In genomic region chr3:98027084-98027445, GRCh38 we compare ENCODE assay signal across 20 cellular contexts. TPM values are rescaled to one million over a fixed set of nuclear protein-coding genes. Genes with fewer than 3 reads are reported as not detected.
DNase-seq lines count a peak whose midpoint lies in the region; ATAC-seq, FAIRE-seq and TF ChIP-seq lines count a peak whose summit lies in the region.
"Had no signal": no experiment of that assay in that cellular context is flagged by ENCODE, and none has a peak within 500 bp of the region (broad histone marks: within the 10 kb centered on the region; RNA-seq: fewer than 3 reads in every experiment).

No MANE protein-coding gene starts in this region.

- FAIRE-seq in bronchial epithelial cell (lab: Jason Lieb, UNC): no peak
- FAIRE-seq: astrocyte, H1 had no signal

- no peaks in the 10 kb centered on the region for H3K36me3 Mint-ChIP-seq in endodermal cell (ENCODE audit: low read depth)

- ATAC-seq in GM19023 (IDR thresholded peaks at IDR 0.05; ENCODE audit: unreplicated experiment) (peak; percentile 10), GM21619 (IDR thresholded peaks at IDR 0.05; ENCODE audit: unreplicated experiment) (peak; percentile 37), GM21717 (IDR thresholded peaks at IDR 0.05; ENCODE audit: unreplicated experiment) (no peak)
- ATAC-seq: Panc1 had no signal

- H3K9me3 ChIP-seq in endodermal cell (ENCODE audit: control insufficient read depth, low read length) (no peaks in the 10 kb centered on the region), Peyer's patch (no peaks in the 10 kb centered on the region)
- H3K9me3 ChIP-seq: suprapubic skin had no signal

- no peak overlapping the region for H3K27ac ChIP-seq in endodermal cell (ENCODE audit: low read depth, low read length)
- no peak overlapping the region for H3K27ac ChIP-seq in Peyer's patch
- H3K27ac ChIP-seq: suprapubic skin had no signal

- H3K4me3 Mint-ChIP-seq in endodermal cell: no peak overlapping the region

- no peak overlapping the region for H3K9ac ChIP-seq in endodermal cell (ENCODE audit: extremely low read depth, low read length, poor library complexity, severe bottlenecking)

- no peaks in the 10 kb centered on the region for H3K36me3 ChIP-seq in bronchial epithelial cell (ENCODE audit: control insufficient read depth, insufficient read depth, low read length)
- H3K36me3 ChIP-seq in endodermal cell (ENCODE audit: control insufficient read depth, insufficient read depth, low read length): no peaks in the 10 kb centered on the region
- H3K36me3 ChIP-seq in Peyer's patch: no peaks in the 10 kb centered on the region
- H3K36me3 ChIP-seq: suprapubic skin had no signal

- H3K4me1 Mint-ChIP-seq in endodermal cell: no peaks in the 10 kb centered on the region

- no peak for TF ChIP-seq POLR2A in Peyer's patch (IDR thresholded peaks at IDR 0.05)

- DNase-seq in LNCaP clone FGC (ENCODE audit: low read depth): peak; percentile 27
- DNase-seq in bronchial epithelial cell (ENCODE audit: low read depth): peak; percentile 23
- no peak for DNase-seq in endodermal cell
- no peak for DNase-seq in NCI-H510A (lab: John Stamatoyannopoulos, UW)
- no peak for DNase-seq in Peyer's patch
- DNase-seq: activated CD4-positive, alpha-beta T cell treated with anti-CD3 and anti-CD28 coated beads for 48 hours; C1 segment of cervical spinal cord; effector CD4-positive, alpha-beta T cell; GDM1; NCI-H1436 treated with DMSO at 0.1 percent for 48 hours had no signal

- WGBS in endodermal cell (ENCODE audit: insufficient coverage in 1 of 2, insufficient read length in 1 of 2), 2 experiments: no CpG with 5 or more reads among the region's 1 CpG

- H3K27me3 Mint-ChIP-seq in endodermal cell (ENCODE audit: insufficient read depth): no peaks in the 10 kb centered on the region

- H3K4me3 ChIP-seq in LNCaP clone FGC (ENCODE audit: low read depth, low read length) (no peak overlapping the region), bronchial epithelial cell (ENCODE audit: low read depth, low read length) (no peak overlapping the region), endodermal cell (ENCODE audit: low read length) (no peak overlapping the region), Peyer's patch (no peak overlapping the region)
- H3K4me3 ChIP-seq: suprapubic skin had no signal

- TF ChIP-seq CTCF in LNCaP clone FGC (IDR thresholded peaks at IDR 0.05; ENCODE audit: control insufficient read depth, extremely low read depth, insufficient read depth) (no peak), bronchial epithelial cell (IDR thresholded peaks at IDR 0.05; ENCODE audit: insufficient read depth, low read length, severe bottlenecking) (no peak), endodermal cell (conservative IDR thresholded peaks at IDR 0.05) (no peak), Peyer's patch (IDR thresholded peaks at IDR 0.05) (no peak)

- no peak overlapping the region for H3K27ac Mint-ChIP-seq in endodermal cell

- H3K4me1 ChIP-seq in endodermal cell (ENCODE audit: control insufficient read depth, insufficient read depth, low read length) (no peaks in the 10 kb centered on the region), Peyer's patch (no peaks in the 10 kb centered on the region)

- H3K27me3 ChIP-seq in bronchial epithelial cell (ENCODE audit: control insufficient read depth, insufficient read depth, low read length) (no peaks in the 10 kb centered on the region), endodermal cell (ENCODE audit: control insufficient read depth, insufficient read depth, low read length, poor library complexity, severe bottlenecking) (no peaks in the 10 kb centered on the region), Peyer's patch (no peaks in the 10 kb centered on the region)

- H3K9me3 Mint-ChIP-seq in endodermal cell: no peaks in the 10 kb centered on the region

RNA-seq across cellular contexts. Expression of gene GABRR3, which starts 8.1 kb away (rescaled TPM):
- total RNA-seq in bronchial epithelial cell (not detected in 2 replicates), endodermal cell (not detected), Peyer's patch (not detected)
- not detected for polyA plus RNA-seq in endodermal cell (2013, experiment 1 of 2)
- polyA plus RNA-seq in endodermal cell (2013, experiment 2 of 2): not detected
- total RNA-seq: astrocyte; frontal cortex; H1; osteoblast; suprapubic skin; T-helper 1 cell treated with Interleukin-12 subunit alpha and Interleukin-12 subunit beta and Interleukin-4 antibody, amounts not matched to agents 30 ng/mL and 1 ng/mL, for 36 hours had no signal
- polyA plus RNA-seq: H1 had no signal

RNA-seq across cellular contexts. Expression of gene RIOX2, which starts 54.8 kb away (rescaled TPM):
- total RNA-seq in bronchial epithelial cell (36.4 and 40.3 TPM in 2 replicates), endodermal cell (10 to 100 TPM; 12.5 to 13.6 TPM), Peyer's patch (10 to 100 TPM in 3 of 4 donors, 1 to 10 TPM in 1; 9.3 to 50.3 (median 12.6) TPM)
- 13.7 TPM for polyA plus RNA-seq in endodermal cell (2013, experiment 1 of 2)
- 11.2 TPM for polyA plus RNA-seq in endodermal cell (2013, experiment 2 of 2)

RNA-seq across cellular contexts. Expression of gene OR5AC2, which starts 59.9 kb away (rescaled TPM):
- not detected in 2 replicates for total RNA-seq in bronchial epithelial cell
- not detected for total RNA-seq in endodermal cell
- polyA plus RNA-seq in endodermal cell (2013, experiment 1 of 2): not detected
- polyA plus RNA-seq in endodermal cell (2013, experiment 2 of 2): not detected
- total RNA-seq in Peyer's patch: not detected
- total RNA-seq: astrocyte; frontal cortex; H1; osteoblast; suprapubic skin; T-helper 1 cell treated with Interleukin-12 subunit alpha and Interleukin-12 subunit beta and Interleukin-4 antibody, amounts not matched to agents 30 ng/mL and 1 ng/mL, for 36 hours had no signal
- polyA plus RNA-seq: H1 had no signal

Comparison
In these comparisons a context has a peak if more than half of its experiments do, and no peak if none do; other contexts are left out.
1. DNase-seq: peak in LNCaP clone FGC (single experiment) and bronchial epithelial cell (single experiment); none in endodermal cell (single experiment), NCI-H510A (single experiment) and Peyer's patch (0 of 3).